Comparison of ENCODE assay signal across 9 cellular contexts in genomic region chr3:102225407-102226132, GRCh38.
DNase-seq lines count a peak whose midpoint lies in the region; ATAC-seq, FAIRE-seq and TF ChIP-seq lines count a peak whose summit lies in the region.
"Had no signal": no experiment of that assay in that cellular context is flagged by ENCODE, and none has a peak within 500 bp of the region (broad histone marks: within the 10 kb centered on the region; RNA-seq: fewer than 3 reads in every experiment).

No MANE protein-coding gene starts in this region.

- no peak for TF ChIP-seq POLR2A in transverse colon (IDR thresholded peaks at IDR 0.05)

- H3K9me3 ChIP-seq in transverse colon = no peaks in the 10 kb centered on the region

- no peak for TF ChIP-seq EP300 in transverse colon (IDR thresholded peaks at IDR 0.05; ENCODE audit: low read depth)

- no peaks in the 10 kb centered on the region for H3K27me3 ChIP-seq in bronchial epithelial cell (ENCODE audit: control insufficient read depth, insufficient read depth, low read length)
- no peaks in the 10 kb centered on the region for H3K27me3 ChIP-seq in transverse colon

- peak; percentile 53 for TF ChIP-seq CTCF in bronchial epithelial cell (IDR thresholded peaks at IDR 0.05; ENCODE audit: insufficient read depth, low read length, severe bottlenecking)
- peak; percentile 55 to 79 (median 63) for TF ChIP-seq CTCF in transverse colon (IDR thresholded peaks at IDR 0.05)

- H3K4me1 Mint-ChIP-seq in activated naive CD8-positive, alpha-beta T cell treated with anti-CD3 and anti-CD28 coated beads, Interleukin-2, amount 10 ng/mL, durations not matched to agents 7 days and 5 days = peaks cover 29% of the 10 kb centered on the region
- H3K4me1 Mint-ChIP-seq in activated naive CD8-positive, alpha-beta T cell treated with anti-CD3 and anti-CD28 coated beads for 36 hours = peaks cover 31% of the 10 kb centered on the region

- POLR2A ChIA-PET in activated naive CD8-positive, alpha-beta T cell treated with anti-CD3 and anti-CD28 coated beads, Interleukin-2, amount 10 ng/mL, durations not matched to agents 7 days and 5 days (lab: Charles Lee) = interaction anchor here (0.5 to 2.4 kb wide), 2 partner anchors 376 to 535 kb away, joined by 4 to 19 read pairs; partner anchors contain the start of gene NFKBIZ

- H3K4me3 Mint-ChIP-seq in activated naive CD8-positive, alpha-beta T cell treated with anti-CD3 and anti-CD28 coated beads, Interleukin-2, amount 10 ng/mL, durations not matched to agents 7 days and 5 days = no peak overlapping the region
- no peak overlapping the region for H3K4me3 Mint-ChIP-seq in activated naive CD8-positive, alpha-beta T cell treated with anti-CD3 and anti-CD28 coated beads for 36 hours
- H3K4me3 Mint-ChIP-seq: activated naive CD8-positive, alpha-beta T cell had no signal

- H3K27ac ChIP-seq in transverse colon = no peak overlapping the region

- DNase-seq in activated naive CD8-positive, alpha-beta T cell treated with anti-CD3 and anti-CD28 coated beads, Interleukin-2, amount 10 ng/mL, durations not matched to agents 7 days and 5 days = no peak
- no peak for DNase-seq in activated naive CD8-positive, alpha-beta T cell treated with anti-CD3 and anti-CD28 coated beads for 36 hours
- DNase-seq in NCI-H748 treated with DMSO at 0.1 percent for 48 hours (lab: John Stamatoyannopoulos, UW) (peak; percentile 53), bronchial epithelial cell (ENCODE audit: low read depth) (peak; percentile 83), left kidney (ENCODE audit: low read depth, low spot score) (peak; percentile 81), transverse colon (no peak)

- no peaks in the 10 kb centered on the region for H3K9me3 Mint-ChIP-seq in activated naive CD8-positive, alpha-beta T cell treated with anti-CD3 and anti-CD28 coated beads, Interleukin-2, amount 10 ng/mL, durations not matched to agents 7 days and 5 days
- H3K9me3 Mint-ChIP-seq in activated naive CD8-positive, alpha-beta T cell treated with anti-CD3 and anti-CD28 coated beads for 36 hours = no peaks in the 10 kb centered on the region

- H3K36me3 ChIP-seq in bronchial epithelial cell (ENCODE audit: control insufficient read depth, insufficient read depth, low read length) = no peaks in the 10 kb centered on the region
- no peaks in the 10 kb centered on the region for H3K36me3 ChIP-seq in transverse colon

- no peak overlapping the region for H3K27ac Mint-ChIP-seq in activated naive CD8-positive, alpha-beta T cell treated with anti-CD3 and anti-CD28 coated beads, Interleukin-2, amount 10 ng/mL, durations not matched to agents 7 days and 5 days
- no peak overlapping the region for H3K27ac Mint-ChIP-seq in activated naive CD8-positive, alpha-beta T cell treated with anti-CD3 and anti-CD28 coated beads for 36 hours
- H3K27ac Mint-ChIP-seq: activated naive CD8-positive, alpha-beta T cell had no signal

- H3K36me3 Mint-ChIP-seq in activated naive CD8-positive, alpha-beta T cell treated with anti-CD3 and anti-CD28 coated beads, Interleukin-2, amount 10 ng/mL, durations not matched to agents 7 days and 5 days = no peaks in the 10 kb centered on the region
- H3K36me3 Mint-ChIP-seq in activated naive CD8-positive, alpha-beta T cell treated with anti-CD3 and anti-CD28 coated beads for 36 hours = peaks cover 1% of the 10 kb centered on the region

- intact Hi-C loops in transverse colon (cut with DNase I; ENCODE audit: low total_unique reads) = loop anchor here (2.0 to 10.0 kb wide), 3 partner anchors 221 to 413 kb away; no protein-coding TSS in a partner anchor

- H3K4me1 ChIP-seq in transverse colon = peaks cover 0 to 11% (median 0%) of the 10 kb centered on the region in 4 donors

- ATAC-seq in activated naive CD8-positive, alpha-beta T cell treated with anti-CD3 and anti-CD28 coated beads, Interleukin-2, amount 10 ng/mL, durations not matched to agents 7 days and 5 days (ENCODE audit: low read depth) = peak; percentile 46
- ATAC-seq in HG03432 (IDR thresholded peaks at IDR 0.05; ENCODE audit: unreplicated experiment) (peak; percentile 47), GM21576 (IDR thresholded peaks at IDR 0.05; ENCODE audit: unreplicated experiment) (no peak)

- 0 to 7% methylated on average over 1 of the region's 1 CpG for WGBS in transverse colon (ENCODE audit: low coverage in 1 of 2), 2 donors

- H3K4me3 ChIP-seq in bronchial epithelial cell (ENCODE audit: low read depth, low read length) (no peak overlapping the region), transverse colon (no peak overlapping the region)

- no peak for FAIRE-seq in bronchial epithelial cell (lab: Jason Lieb, UNC)

- in situ Hi-C loops in transverse colon (cut with MboI; ENCODE audit: low pct_ligation_motif_present in 1 of 4, low pct_unique_long_range_greater_than_20kb in 1 of 4, low sequenced_read_pairs in 3 of 4) = loop anchor here (5.0 to 25.0 kb wide), 4 partner anchors 312 to 423 kb away; no protein-coding TSS in a partner anchor

- H3K27me3 Mint-ChIP-seq in activated naive CD8-positive, alpha-beta T cell treated with anti-CD3 and anti-CD28 coated beads, Interleukin-2, amount 10 ng/mL, durations not matched to agents 7 days and 5 days = peaks cover 4% of the 10 kb centered on the region
- peaks cover 4% of the 10 kb centered on the region for H3K27me3 Mint-ChIP-seq in activated naive CD8-positive, alpha-beta T cell treated with anti-CD3 and anti-CD28 coated beads for 36 hours
- H3K27me3 Mint-ChIP-seq: activated naive CD8-positive, alpha-beta T cell had no signal

Comparison
In these comparisons a context has a peak if more than half of its experiments do, and no peak if none do; other contexts are left out.
1. DNase-seq: peak in NCI-H748 treated with DMSO at 0.1 percent for 48 hours (single experiment), bronchial epithelial cell (single experiment) and left kidney (single experiment); none in activated naive CD8-positive, alpha-beta T cell treated with anti-CD3 and anti-CD28 coated beads, Interleukin-2, amount 10 ng/mL, durations not matched to agents 7 days and 5 days (single experiment), activated naive CD8-positive, alpha-beta T cell treated with anti-CD3 and anti-CD28 coated beads for 36 hours (single experiment) and transverse colon (single experiment).